Comparison of ENCODE assay signal across 9 cellular contexts in genomic region chr2:54597153-54597827, GRCh38.
A peak's percentile ranks its signal among the peaks of the same experiment; 100 is the strongest.
DNase-seq lines count a peak whose midpoint lies in the region; ATAC-seq, FAIRE-seq and TF ChIP-seq lines count a peak whose summit lies in the region.
"Had no signal": no experiment of that assay in that cellular context is flagged by ENCODE, and none has a peak within 500 bp of the region (broad histone marks: within the 10 kb centered on the region; RNA-seq: fewer than 3 reads in every experiment).

No MANE protein-coding gene starts in this region.

- CTCF ChIA-PET in activated B cell treated with CpG ODN at 0.5 μM for 24 hours (lab: Charles Lee) = interaction anchor here (1.3 to 2.0 kb wide), 7 partner anchors 17 to 490 kb away, joined by 3 to 7 read pairs (median 6); no protein-coding TSS in a partner anchor

- TF ChIP-seq CTCF in activated B cell treated with CpG ODN at 0.5 μM for 24 hours (IDR thresholded peaks at IDR 0.05) (no peak), transverse colon (IDR thresholded peaks at IDR 0.05) (no peak)

- no peak for FAIRE-seq in RCC 7860 (lab: Jason Lieb, UNC)

- peak overlapping the region; percentile 41 to 75 (median 67) for H3K27ac ChIP-seq in transverse colon
- H3K27ac ChIP-seq: C4-2B had no signal

- peak overlapping the region; percentile 92 for H3K27ac Mint-ChIP-seq in activated B cell treated with CpG ODN at 0.5 μM for 24 hours
- H3K27ac Mint-ChIP-seq in immature natural killer cell = peak overlapping the region; percentile 88 to 94 (median 92)

- no peak for TF ChIP-seq POLR2A in transverse colon (IDR thresholded peaks at IDR 0.05)

- ATAC-seq in activated B cell treated with CpG ODN at 0.5 μM for 24 hours (ENCODE audit: low read depth) (no peak), GM21576 (IDR thresholded peaks at IDR 0.05; ENCODE audit: unreplicated experiment) (no peak)

- intact Hi-C loops in activated B cell treated with CpG ODN at 0.5 μM for 24 hours (cut with micrococcal nuclease) (loop anchor here (5.0 kb wide), 1 partner anchor 40 kb away; no protein-coding TSS in a partner anchor), transverse colon (cut with DNase I; ENCODE audit: low total_unique reads) (no loop called here)

- whole genome bisulfite sequencing in transverse colon (ENCODE audit: low coverage in 1 of 2), 2 donors = 13 to 60% methylated on average over 1 to 5 of the region's 5 CpGs

- DNase-seq in activated T-cell treated with anti-CD3 and anti-CD28 coated beads, Interleukin-2, amount 50 U/mL, for 1 hour = peak; percentile 41
- no peak for DNase-seq in activated T-cell treated with anti-CD3 and anti-CD28 coated beads for 4 hours
- DNase-seq in activated B cell treated with CpG ODN at 0.5 μM for 24 hours = no peak
- DNase-seq in immature natural killer cell = peak; percentile 46 to 57 (median 56)
- peak; percentile 68 for DNase-seq in transverse colon
- no peak for DNase-seq in occipital lobe (lab: John Stamatoyannopoulos, UW)
- DNase-seq in RCC 7860 (ENCODE audit: low spot score) = no peak

- H3K9me3 Mint-ChIP-seq in activated B cell treated with CpG ODN at 0.5 μM for 24 hours (no peaks in the 10 kb centered on the region), immature natural killer cell (no peaks in the 10 kb centered on the region)

- peak overlapping the region; percentile 60 for H3K4me3 Mint-ChIP-seq in activated B cell treated with CpG ODN at 0.5 μM for 24 hours
- peak overlapping the region; percentile 74 to 80 (median 78) for H3K4me3 Mint-ChIP-seq in immature natural killer cell

- no peaks in the 10 kb centered on the region for H3K27me3 ChIP-seq in transverse colon

- H3K4me1 Mint-ChIP-seq in activated B cell treated with CpG ODN at 0.5 μM for 24 hours = peaks cover 91% of the 10 kb centered on the region
- peaks cover 80 to 83% of the 10 kb centered on the region in 2 donors for H3K4me1 Mint-ChIP-seq in immature natural killer cell

- no peaks in the 10 kb centered on the region for H3K36me3 ChIP-seq in transverse colon

- no peak overlapping the region for H3K4me3 ChIP-seq in transverse colon

- in situ Hi-C loops in transverse colon (cut with MboI; ENCODE audit: low pct_ligation_motif_present in 1 of 4, low pct_unique_long_range_greater_than_20kb in 1 of 4, low sequenced_read_pairs in 3 of 4) = no loop called here

- peaks cover 57 to 73% (median 61%) of the 10 kb centered on the region in 4 donors for H3K4me1 ChIP-seq in transverse colon

- H3K27me3 Mint-ChIP-seq in activated B cell treated with CpG ODN at 0.5 μM for 24 hours (no peaks in the 10 kb centered on the region), immature natural killer cell (ENCODE audit: low read depth in 3 of 3) (peaks cover 0 to 2% (median 0%) of the 10 kb centered on the region in 3 donors)

- no peaks in the 10 kb centered on the region for H3K9me3 ChIP-seq in transverse colon

- H3K36me3 Mint-ChIP-seq in activated B cell treated with CpG ODN at 0.5 μM for 24 hours (ENCODE audit: low read depth) (peaks cover 33% of the 10 kb centered on the region), immature natural killer cell (peaks cover 3 to 7% (median 5%) of the 10 kb centered on the region in 3 donors)

- POLR2A ChIA-PET in activated B cell treated with CpG ODN at 0.5 μM for 24 hours (lab: Charles Lee) = interaction anchor here (0.6 to 9.9 kb wide), 9 partner anchors 11 to 59 kb away, joined by 3 to 58 read pairs (median 4); no protein-coding TSS in a partner anchor

- no peak for TF ChIP-seq EP300 in transverse colon (IDR thresholded peaks at IDR 0.05; ENCODE audit: low read depth)

Comparison
In these comparisons a context has a peak if more than half of its experiments do, and no peak if none do; other contexts are left out.
1. DNase-seq: peak in activated T-cell treated with anti-CD3 and anti-CD28 coated beads, Interleukin-2, amount 50 U/mL, for 1 hour (single experiment), immature natural killer cell (3 of 3) and transverse colon (single experiment); none in activated T-cell treated with anti-CD3 and anti-CD28 coated beads for 4 hours (single experiment), activated B cell treated with CpG ODN at 0.5 μM for 24 hours (single experiment), occipital lobe (single experiment) and RCC 7860 (single experiment).